26 cellular contexts compared by ENCODE assay signal in the genomic region with DNA sequence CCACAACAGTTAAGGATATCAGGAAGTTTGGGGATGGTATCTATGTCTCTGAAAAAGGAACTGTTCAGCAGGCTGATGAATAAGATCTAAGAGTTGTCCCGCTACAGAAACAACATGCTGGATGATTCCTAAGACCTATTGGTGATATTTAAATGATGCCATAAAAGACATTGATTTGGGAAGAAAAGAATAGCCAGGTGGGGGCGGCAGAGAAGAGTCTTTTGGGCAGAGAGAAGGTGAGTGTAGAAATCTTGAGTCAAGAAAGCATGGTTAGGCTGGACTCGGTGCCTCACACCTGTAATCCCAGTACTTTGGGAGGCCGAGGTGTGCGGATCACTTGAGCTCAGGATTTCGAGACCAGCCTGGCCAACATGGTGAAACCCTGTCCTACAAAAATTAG.
"Had no signal": no experiment of that assay in that cellular context is flagged by ENCODE, and none has a peak within 500 bp of the region (broad histone marks: within the 10 kb centered on the region; RNA-seq: fewer than 3 reads in every experiment).

No MANE protein-coding gene starts in this region.

- H3K27me3 Mint-ChIP-seq: activated CD4-positive, alpha-beta memory T cell treated with anti-CD3 and anti-CD28 coated beads, Interleukin-2, amount 10 ng/mL, durations not matched to agents 7 days and 5 days; dendritic cell treated with granulocyte-macrophage colony-stimulating factor and Interleukin-4, amounts not matched to agents 40 ng/mL and 50 ng/mL, for 4 days; stimulated activated naive B cell treated with anti-CD40 and anti-IgM and Interleukin-4, amounts not matched to agents 10 μg/mL and 1 μg/mL and 100 μg/mL, for 72 hours had no signal

- FAIRE-seq: frontal cortex had no signal

- H3K4me3 Mint-ChIP-seq: activated CD4-positive, alpha-beta memory T cell treated with anti-CD3 and anti-CD28 coated beads, Interleukin-2, amount 10 ng/mL, durations not matched to agents 7 days and 5 days; activated T-cell treated with anti-CD3 and anti-CD28 coated beads, Interleukin-2, amount 50 U/mL, for 72 hours; dendritic cell treated with granulocyte-macrophage colony-stimulating factor and Interleukin-4, amounts not matched to agents 40 ng/mL and 50 ng/mL, for 4 days; mesothelial cell of epicardium; nephron; stimulated activated naive B cell treated with anti-CD40 and anti-IgM and Interleukin-4, amounts not matched to agents 10 μg/mL and 1 μg/mL and 100 μg/mL, for 72 hours; T-helper 1 cell treated with Interleukin-12 subunit alpha and Interleukin-12 subunit beta and Interleukin-4 antibody, amounts not matched to agents 30 μg/mL and 1 μg/mL, for 36 hours had no signal

- H3K9me3 Mint-ChIP-seq: activated CD4-positive, alpha-beta memory T cell treated with anti-CD3 and anti-CD28 coated beads, Interleukin-2, amount 10 ng/mL, durations not matched to agents 7 days and 5 days; activated naive CD4-positive, alpha-beta T cell treated with anti-CD3 and anti-CD28 coated beads, Interleukin-2, amount 50 U/mL, for 72 hours; activated T-cell treated with anti-CD3 and anti-CD28 coated beads, Interleukin-2, amount 50 U/mL, for 72 hours; dendritic cell treated with granulocyte-macrophage colony-stimulating factor and Interleukin-4, amounts not matched to agents 40 ng/mL and 50 ng/mL, for 4 days; mesothelial cell of epicardium; nephron; stimulated activated naive B cell treated with anti-CD40 and anti-IgM and Interleukin-4, amounts not matched to agents 10 μg/mL and 1 μg/mL and 100 μg/mL, for 72 hours; T-helper 1 cell treated with Interleukin-12 subunit alpha and Interleukin-12 subunit beta and Interleukin-4 antibody, amounts not matched to agents 30 μg/mL and 1 μg/mL, for 36 hours had no signal

- H3K79me2 ChIP-seq: parathyroid adenoma had no signal

- H3K4me2 ChIP-seq: smooth muscle cell had no signal

- H3K4me1 Mint-ChIP-seq: activated CD4-positive, alpha-beta memory T cell treated with anti-CD3 and anti-CD28 coated beads, Interleukin-2, amount 10 ng/mL, durations not matched to agents 7 days and 5 days; mesothelial cell of epicardium; stimulated activated naive B cell treated with anti-CD40 and anti-IgM and Interleukin-4, amounts not matched to agents 10 μg/mL and 1 μg/mL and 100 μg/mL, for 72 hours had no signal

- H3K36me3 Mint-ChIP-seq: activated naive CD4-positive, alpha-beta T cell treated with anti-CD3 and anti-CD28 coated beads, Interleukin-2, amount 50 U/mL, for 72 hours had no signal

- H3K9ac ChIP-seq: parathyroid adenoma had no signal

- H3K4me3 ChIP-seq: sigmoid colon, smooth muscle cell, transverse colon, vagina had no signal

- H3K9me3 ChIP-seq: sigmoid colon, transverse colon, vagina had no signal

- H3K27ac ChIP-seq: brain microvascular endothelial cell, parathyroid adenoma, sigmoid colon, transverse colon, vagina had no signal

- H3K27me3 ChIP-seq: brain microvascular endothelial cell, sigmoid colon, transverse colon, vagina had no signal

- H3K4me1 ChIP-seq: parathyroid adenoma, sigmoid colon, transverse colon, vagina had no signal

- H2AFZ ChIP-seq: parathyroid adenoma had no signal

- DNase-seq: activated CD4-positive, alpha-beta memory T cell treated with anti-CD3 and anti-CD28 coated beads, Interleukin-2, amount 10 ng/mL, durations not matched to agents 7 days and 5 days; activated CD4-positive, alpha-beta T cell treated with anti-CD3 and anti-CD28 coated beads for 48 hours; activated gamma-delta T cell; activated T-cell treated with anti-CD3 and anti-CD28 coated beads, Interleukin-2, amount 50 U/mL, for 72 hours; brain microvascular endothelial cell; caudate nucleus; effector CD4-positive, alpha-beta T cell; hippocampal formation; left ventricle myocardium superior; mammary epithelial cell; nucleus accumbens; stimulated activated CD4-positive, alpha-beta T cell treated with anti-CD3 and anti-CD28 coated beads, Interleukin-15, amount 100 ng/mL, for 24 hours; stimulated activated CD8-positive, alpha-beta memory T cell treated with anti-CD3 and anti-CD28 coated beads, Interleukin-4, amount 100 ng/mL, for 48 hours; stimulated activated naive B cell treated with anti-CD40 and anti-IgM and Interleukin-4, amounts not matched to agents 10 μg/mL and 1 μg/mL and 100 μg/mL, for 72 hours; T1000; transverse colon had no signal

- H3K27ac Mint-ChIP-seq: activated CD4-positive, alpha-beta memory T cell treated with anti-CD3 and anti-CD28 coated beads, Interleukin-2, amount 10 ng/mL, durations not matched to agents 7 days and 5 days; activated T-cell treated with anti-CD3 and anti-CD28 coated beads, Interleukin-2, amount 50 U/mL, for 72 hours; dendritic cell treated with granulocyte-macrophage colony-stimulating factor and Interleukin-4, amounts not matched to agents 40 ng/mL and 50 ng/mL, for 4 days; mesothelial cell of epicardium; nephron; stimulated activated naive B cell treated with anti-CD40 and anti-IgM and Interleukin-4, amounts not matched to agents 10 μg/mL and 1 μg/mL and 100 μg/mL, for 72 hours; T-helper 1 cell treated with Interleukin-12 subunit alpha and Interleukin-12 subunit beta and Interleukin-4 antibody, amounts not matched to agents 30 μg/mL and 1 μg/mL, for 36 hours had no signal
